Comparison of ENCODE assay signal across 27 cellular contexts in the genomic region with DNA sequence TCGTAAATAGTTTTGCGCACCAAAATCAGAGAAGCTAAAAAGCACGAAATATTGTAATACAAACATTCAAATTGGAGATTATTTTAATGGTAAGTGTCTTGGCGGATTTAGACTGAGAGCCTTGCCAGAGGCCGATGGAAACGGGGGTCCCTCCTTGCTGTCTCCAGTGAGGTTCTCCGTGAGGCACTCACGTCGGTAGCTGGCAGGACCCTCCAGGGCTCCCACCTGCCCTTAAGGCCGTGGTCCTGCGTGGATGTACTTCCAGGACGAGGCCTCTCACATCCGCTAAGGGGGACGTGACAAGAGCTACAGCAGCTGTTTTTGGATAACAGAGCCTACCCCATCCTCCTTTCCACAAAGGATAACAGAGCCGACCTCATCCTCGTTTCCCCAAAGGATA. TPM values are rescaled to one million over a fixed set of nuclear protein-coding genes. Genes with fewer than 3 reads are reported as not detected.
DNase-seq lines count a peak whose midpoint lies in the region; ATAC-seq, FAIRE-seq and TF ChIP-seq lines count a peak whose summit lies in the region.
"Had no signal": no experiment of that assay in that cellular context is flagged by ENCODE, and none has a peak within 500 bp of the region (broad histone marks: within the 10 kb centered on the region; RNA-seq: fewer than 3 reads in every experiment).

No MANE protein-coding gene starts in this region.

- H3K4me3 ChIP-seq in right atrium auricular region, result no peak overlapping the region
- H3K4me3 ChIP-seq in aorta (ENCODE audit: low read length in 2 of 2), result no peak overlapping the region
- H3K4me3 ChIP-seq: K562 had no signal

- H3K36me3 ChIP-seq in right atrium auricular region (no peaks in the 10 kb centered on the region), aorta (ENCODE audit: control insufficient read depth in 1 of 2, insufficient read depth in 2 of 2, low read length in 1 of 2) (no peaks in the 10 kb centered on the region)

- H3K27ac Mint-ChIP-seq in neural crest cell (ENCODE audit: unreplicated experiment), result no peak overlapping the region
- H3K27ac Mint-ChIP-seq: CD4-positive, alpha-beta memory T cell had no signal

- FAIRE-seq in urothelium cell line (lab: Jason Lieb, UNC), result no peak
- FAIRE-seq: A204.1, GM18507, HTR-8/SVneo, K562 had no signal

- POLR2A ChIA-PET in RWPE1 (lab: Yijun Ruan, JAX; ENCODE audit: low non-redundant PET), result interaction anchor here (0.6 kb wide), 1 partner anchor 537 kb away, joined by 3 read pairs; no protein-coding TSS in a partner anchor

- no peaks in the 10 kb centered on the region for H3K27me3 ChIP-seq in right atrium auricular region
- H3K27me3 ChIP-seq in aorta (ENCODE audit: control insufficient read depth in 1 of 2, insufficient read depth in 2 of 2, low read length in 1 of 2), result no peaks in the 10 kb centered on the region

- WGBS in aorta, 2 donors, result 49 to 58% methylated on average over 16 of the region's 16 CpGs

- no peaks in the 10 kb centered on the region for H3K4me1 ChIP-seq in right atrium auricular region
- H3K4me1 ChIP-seq in aorta (ENCODE audit: control insufficient read depth in 1 of 2, insufficient read depth in 2 of 2, low read length in 2 of 2), result no peaks in the 10 kb centered on the region

- H3K27me3 Mint-ChIP-seq in neural crest cell (ENCODE audit: low read depth), result peaks cover 3% of the 10 kb centered on the region

- ATAC-seq in left ventricle myocardium superior, result no peak
- ATAC-seq in aorta (ENCODE audit: low FRiP score), result no peak
- ATAC-seq: K562, PC-3 had no signal

- peak; percentile 8 for DNase-seq in left ventricle myocardium superior
- no peak for DNase-seq in right atrium auricular region (ENCODE audit: low spot score)
- DNase-seq in RWPE1 (ENCODE audit: low spot score), result no peak
- DNase-seq in neural crest cell (ENCODE audit: low read depth, low spot score), result no peak
- DNase-seq in aorta, result peak; percentile 22 to 48
- DNase-seq in activated CD4-positive, alpha-beta T cell treated with anti-CD3 and anti-CD28 coated beads for 48 hours, result no peak
- DNase-seq in urothelium cell line (ENCODE audit: low spot score), result no peak
- DNase-seq: CD4-positive, alpha-beta memory T cell; COR-L47; DMS53; H7; Kasumi-1; MV-4-11; NCI-H1105; NCI-H146; NCI-H1930; NCI-H2107; NCI-H524; NCI-H82; NK-92 treated with Interleukin-12 subunit alpha and Interleukin-12 subunit beta, amount 100 ng/mL, for 24 hours; PC-3; SHP77 treated with DMSO at 0.1 percent for 48 hours had no signal

- peaks cover 11% of the 10 kb centered on the region for H3K4me1 Mint-ChIP-seq in neural crest cell
- H3K4me1 Mint-ChIP-seq: CD4-positive, alpha-beta memory T cell had no signal

- no peak overlapping the region for H3K27ac ChIP-seq in right atrium auricular region
- H3K27ac ChIP-seq in RWPE1, result peak overlapping the region; percentile 55
- no peak overlapping the region for H3K27ac ChIP-seq in aorta (ENCODE audit: low read depth in 1 of 2, low read length in 2 of 2)

- intact Hi-C loops in left ventricle myocardium superior (cut with micrococcal nuclease), result no loop called here
- intact Hi-C loops in aorta (cut with DNase I), result no loop called here

- H3K9me3 Mint-ChIP-seq in neural crest cell, result no peaks in the 10 kb centered on the region
- H3K9me3 Mint-ChIP-seq: CD4-positive, alpha-beta memory T cell had no signal

- H3K9me3 ChIP-seq in right atrium auricular region (no peaks in the 10 kb centered on the region), aorta (ENCODE audit: control insufficient read depth, low read length) (no peaks in the 10 kb centered on the region)

- TF ChIP-seq CTCF in right atrium auricular region (IDR thresholded peaks at IDR 0.05) (no peak), RWPE1 (conservative IDR thresholded peaks at IDR 0.05; ENCODE audit: low read depth) (no peak), neural crest cell (conservative IDR thresholded peaks at IDR 0.05) (no peak)

- peak overlapping the region; percentile 38 for H3K4me3 Mint-ChIP-seq in neural crest cell
- H3K4me3 Mint-ChIP-seq: CD4-positive, alpha-beta memory T cell had no signal

- no peaks in the 10 kb centered on the region for H3K36me3 Mint-ChIP-seq in neural crest cell (ENCODE audit: low read depth)
- H3K36me3 Mint-ChIP-seq: CD4-positive, alpha-beta memory T cell had no signal

- CTCF ChIA-PET in RWPE1 (lab: Yijun Ruan, JAX), result interaction anchor here (0.6 kb wide), 1 partner anchor 38 kb away, joined by 4 read pairs; no protein-coding TSS in a partner anchor

RNA-seq across cellular contexts. Expression of a gene that starts 7.9 kb away (rescaled TPM):
- 3.4 TPM for total RNA-seq in left ventricle myocardium superior
- total RNA-seq in right atrium auricular region, result 1 to 10 TPM; 2.4 to 2.8 TPM
- 15.6 and 20.6 TPM in 2 replicates for total RNA-seq in neural crest cell
- 1 to 10 TPM; 2.8 to 6.8 TPM for total RNA-seq in aorta
- polyA plus RNA-seq in aorta, result under 1 TPM in 1 of 2 donors, not detected in 1; 0.10 TPM
- total RNA-seq: CD4-positive, alpha-beta memory T cell had no signal
- polyA plus RNA-seq: AG04450; CD4-positive, alpha-beta memory T cell had no signal

Comparison
In these comparisons a context has a peak if more than half of its experiments do, and no peak if none do; other contexts are left out.
1. DNase-seq: peak in left ventricle myocardium superior (single experiment) and aorta (2 of 2); none in right atrium auricular region (single experiment), RWPE1 (single experiment), neural crest cell (single experiment), activated CD4-positive, alpha-beta T cell treated with anti-CD3 and anti-CD28 coated beads for 48 hours (single experiment) and urothelium cell line (single experiment).